In genomic region chr5:127612441-127613141, GRCh38 we compare ENCODE assay signal across 20 cellular contexts. TPM values are rescaled to one million over a fixed set of nuclear protein-coding genes. Genes with fewer than 3 reads are reported as not detected.
DNase-seq lines count a peak whose midpoint lies in the region; ATAC-seq, FAIRE-seq and TF ChIP-seq lines count a peak whose summit lies in the region.
"Had no signal": no experiment of that assay in that cellular context is flagged by ENCODE, and none has a peak within 500 bp of the region (broad histone marks: within the 10 kb centered on the region; RNA-seq: fewer than 3 reads in every experiment).

No MANE protein-coding gene starts in this region.

- no peak overlapping the region for H3K4me2 ChIP-seq in keratinocyte (ENCODE audit: control insufficient read depth, extremely low read depth, insufficient read depth, low read depth, low read length)
- H3K4me2 ChIP-seq: SK-N-SH had no signal

- no peak overlapping the region for H3K4me3 ChIP-seq in keratinocyte (ENCODE audit: control insufficient read depth in 2 of 3, extremely low read depth in 1 of 3, insufficient read depth in 2 of 3, low read depth in 1 of 3, low read length in 3 of 3)
- H3K4me3 ChIP-seq: GM23248 had no signal

- H3K27me3 ChIP-seq in keratinocyte (ENCODE audit: control insufficient read depth, extremely low read depth, insufficient read depth, low read length) = no peaks in the 10 kb centered on the region

- H3K79me2 ChIP-seq in keratinocyte (ENCODE audit: control insufficient read depth, insufficient read depth, low read length) = no peaks in the 10 kb centered on the region

- FAIRE-seq in keratinocyte (lab: Jason Lieb, UNC) = peak; percentile 29
- FAIRE-seq: RCC 7860 had no signal

- no peaks in the 10 kb centered on the region for H4K20me1 ChIP-seq in keratinocyte (ENCODE audit: control insufficient read depth, extremely low read depth, insufficient read depth, low read length)

- peak; percentile 6 for DNase-seq in LHCN-M2 (ENCODE audit: low read depth)
- no peak for DNase-seq in keratinocyte (ENCODE audit: low read depth, low spot score)
- DNase-seq in stimulated activated effector memory CD8-positive, alpha-beta T cell treated with anti-CD3 and anti-CD28 coated beads, Interleukin-12 subunit alpha, Interleukin-12 subunit beta, amount 100 ng/mL, for 72 hours (ENCODE audit: low spot score in 2 of 2) = no peak
- no peak for DNase-seq in SKM-1 treated with dmso at 0.1 percent for 144 hours (lab: John Stamatoyannopoulos, UW; ENCODE audit: unreplicated experiment)
- DNase-seq in erythroblast (lab: John Stamatoyannopoulos, UW) = no peak
- DNase-seq in left colon = no peak
- DNase-seq: ACHN; CD4-positive, CD25-positive, alpha-beta regulatory T cell; DMS53; GM23248; HCEC 1CT; NCI-H1105; NCI-H1694 treated with DMSO at 0.1 percent for 48 hours; NCI-H2107; NCI-H226; NCI-H69; Right ventricle myocardium superior; SK-N-SH had no signal

- TF ChIP-seq CTCF in keratinocyte (optimal IDR thresholded peaks at IDR 0.05 in 1 of 3, IDR thresholded peaks at IDR 0.05 in 1 of 3, conservative IDR thresholded peaks at IDR 0.05 in 1 of 3; ENCODE audit: extremely low read depth in 1 of 3, insufficient read depth in 2 of 3, low read length in 3 of 3) = no peak

- H3K27ac ChIP-seq in keratinocyte (ENCODE audit: control insufficient read depth, insufficient read depth, low read length) = no peak overlapping the region
- H3K27ac ChIP-seq: GM23248 had no signal

- no peak overlapping the region for H3K27ac Mint-ChIP-seq in stimulated activated effector memory CD8-positive, alpha-beta T cell treated with anti-CD3 and anti-CD28 coated beads, Interleukin-12 subunit alpha, Interleukin-12 subunit beta, amount 100 ng/mL, for 72 hours
- H3K27ac Mint-ChIP-seq: CD4-positive, CD25-positive, alpha-beta regulatory T cell had no signal

- no peaks in the 10 kb centered on the region for H3K36me3 ChIP-seq in keratinocyte (ENCODE audit: control insufficient read depth in 2 of 2, extremely low read depth in 1 of 2, insufficient read depth in 2 of 2, low read length in 2 of 2)

- no peaks in the 10 kb centered on the region for H3K9me3 Mint-ChIP-seq in stimulated activated effector memory CD8-positive, alpha-beta T cell treated with anti-CD3 and anti-CD28 coated beads, Interleukin-12 subunit alpha, Interleukin-12 subunit beta, amount 100 ng/mL, for 72 hours

- no peak overlapping the region for H3K4me3 Mint-ChIP-seq in stimulated activated effector memory CD8-positive, alpha-beta T cell treated with anti-CD3 and anti-CD28 coated beads, Interleukin-12 subunit alpha, Interleukin-12 subunit beta, amount 100 ng/mL, for 72 hours
- H3K4me3 Mint-ChIP-seq: CD4-positive, CD25-positive, alpha-beta regulatory T cell had no signal

- dilution Hi-C loops in keratinocyte (cut with MboI; ENCODE audit: extremely low pct_ligation_motif_present, low sequenced_read_pairs) = no loop called here

- no peaks in the 10 kb centered on the region for H3K4me1 Mint-ChIP-seq in stimulated activated effector memory CD8-positive, alpha-beta T cell treated with anti-CD3 and anti-CD28 coated beads, Interleukin-12 subunit alpha, Interleukin-12 subunit beta, amount 100 ng/mL, for 72 hours
- H3K4me1 Mint-ChIP-seq: CD4-positive, CD25-positive, alpha-beta regulatory T cell had no signal

- no peaks in the 10 kb centered on the region for H3K36me3 Mint-ChIP-seq in stimulated activated effector memory CD8-positive, alpha-beta T cell treated with anti-CD3 and anti-CD28 coated beads, Interleukin-12 subunit alpha, Interleukin-12 subunit beta, amount 100 ng/mL, for 72 hours
- H3K36me3 Mint-ChIP-seq: CD4-positive, CD25-positive, alpha-beta regulatory T cell had no signal

- ATAC-seq in HG02678 (IDR thresholded peaks at IDR 0.05; ENCODE audit: unreplicated experiment) = peak; percentile 42
- ATAC-seq in stimulated activated effector memory CD8-positive, alpha-beta T cell treated with anti-CD3 and anti-CD28 coated beads, Interleukin-12 subunit alpha, Interleukin-12 subunit beta, amount 100 ng/mL, for 72 hours = peak; percentile 57
- ATAC-seq in left colon = no peak

- TF ChIP-seq POLR2A in erythroblast (IDR thresholded peaks at IDR 0.05; ENCODE audit: low read length) = no peak

- H3K9me1 ChIP-seq in keratinocyte (ENCODE audit: control insufficient read depth, extremely low read depth, insufficient read depth, low read length) = no peaks in the 10 kb centered on the region

- H3K9ac ChIP-seq in keratinocyte (ENCODE audit: control insufficient read depth, extremely low read depth, insufficient read depth, low read length) = no peak overlapping the region
- H3K9ac ChIP-seq: GM23248, SK-N-SH had no signal

- intact Hi-C loops in left colon (cut with DNase I, micrococcal nuclease) = no loop called here

- peaks cover 6% of the 10 kb centered on the region for H3K4me1 ChIP-seq in keratinocyte (ENCODE audit: control insufficient read depth, extremely low read depth, insufficient read depth, low read length)

- no peaks in the 10 kb centered on the region for H3K9me3 ChIP-seq in keratinocyte (ENCODE audit: control insufficient read depth, low read depth, low read length)
- H3K9me3 ChIP-seq: SK-N-SH had no signal

- H2AFZ ChIP-seq in keratinocyte (ENCODE audit: control insufficient read depth, low read length) = no peak overlapping the region
- H2AFZ ChIP-seq: GM23248 had no signal

RNA-seq across cellular contexts. Expression of gene CTXN3, which starts 36.3 kb away (rescaled TPM):
- total RNA-seq in LHCN-M2 (2014; rRNA removed) (not detected in 2 replicates), left colon (not detected)
- not detected for polyA plus RNA-seq in LHCN-M2 (2012)
- polyA plus RNA-seq in keratinocyte = 0.10 to 0.40 TPM (median 0.22 TPM) in 3 replicates
- polyA plus RNA-seq in keratinocyte (2011; ENCODE audit: low read depth) = not detected
- 0.19 and 0.22 TPM in 2 replicates for polyA plus RNA-seq in keratinocyte (2011; cell fraction: cytosol; rRNA removed)
- 0.28 and 0.48 TPM in 2 replicates for polyA plus RNA-seq in keratinocyte (2011; cell fraction: nucleus; rRNA removed)
- polyA plus RNA-seq in keratinocyte (2012; ENCODE audit: low replicate concordance) = not detected in 2 replicates
- not detected in 3 replicates for polyA minus RNA-seq in keratinocyte
- not detected for polyA minus RNA-seq in keratinocyte (2011; cell fraction: cytosol; rRNA and poly(A)+ RNA removed)
- polyA minus RNA-seq in keratinocyte (2011; cell fraction: nucleus; rRNA and poly(A)+ RNA removed) = 0.62 TPM in 1 of 2 replicates, not detected in the other
- total RNA-seq: CD4-positive, CD25-positive, alpha-beta regulatory T cell; GM23248; Right ventricle myocardium superior had no signal
- polyA plus RNA-seq: CD4-positive, CD25-positive, alpha-beta regulatory T cell; GM23248; SK-N-SH had no signal
